In the genomic region with DNA sequence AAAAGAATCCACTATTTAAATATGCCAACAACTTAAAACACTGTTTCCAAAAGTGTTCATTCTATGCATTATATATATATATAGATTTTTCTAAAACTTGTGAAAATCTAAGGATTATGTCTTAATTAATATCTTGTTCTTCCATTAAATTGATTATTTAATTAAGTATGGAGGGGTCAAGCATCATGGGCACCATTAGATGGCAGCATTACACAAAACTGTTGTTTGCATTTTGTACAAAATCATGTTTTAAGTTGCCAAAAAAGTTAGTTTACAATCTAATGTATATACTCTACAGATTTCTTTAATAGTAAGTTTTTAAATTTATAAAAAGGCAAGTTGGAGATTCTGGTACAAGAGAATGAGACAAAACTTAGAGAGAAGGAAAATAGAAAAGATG, we compare ENCODE assay signal across 12 cellular contexts.
DNase-seq lines count a peak whose midpoint lies in the region; ATAC-seq and TF ChIP-seq lines count a peak whose summit lies in the region.
"Had no signal": no experiment of that assay in that cellular context is flagged by ENCODE, and none has a peak within 500 bp of the region (broad histone marks: within the 10 kb centered on the region; RNA-seq: fewer than 3 reads in every experiment).

No MANE protein-coding gene starts in this region.

- H3K4ac ChIP-seq in IMR-90 (ENCODE audit: low read depth, low read length), result no peak overlapping the region

- H4K5ac ChIP-seq in IMR-90 (ENCODE audit: low read depth, low read length), result no peak overlapping the region

- H3K27ac ChIP-seq in IMR-90 (ENCODE audit: insufficient read depth, low read length), result no peak overlapping the region
- H3K27ac ChIP-seq: SJCRH30, skin epidermis had no signal

- no peak overlapping the region for H3K4me3 ChIP-seq in IMR-90 (ENCODE audit: insufficient read depth, low read depth, low read length)
- H3K4me3 ChIP-seq: SJCRH30, skin epidermis had no signal

- H4K8ac ChIP-seq in IMR-90 (ENCODE audit: low read depth in 2 of 2, low read length in 2 of 2), result no peak overlapping the region

- dilution Hi-C loops in IMR-90 (cut with HindIII; ENCODE audit: low sequenced_read_pairs, unreplicated experiment), result no loop called here

- no peak overlapping the region for H3K14ac ChIP-seq in IMR-90 (replicated peaks; ENCODE audit: low read depth, low read length)

- no peaks in the 10 kb centered on the region for H4K20me1 ChIP-seq in IMR-90 (ENCODE audit: insufficient read depth, low read length)

- no peak overlapping the region for H3K9ac ChIP-seq in IMR-90 (ENCODE audit: low read depth, low read length)

- no peak overlapping the region for H4K91ac ChIP-seq in IMR-90 (ENCODE audit: insufficient read depth, low read depth, low read length)

- H3K27ac Mint-ChIP-seq in brain, result no peak overlapping the region
- H3K27ac Mint-ChIP-seq in nephron, result no peak overlapping the region
- H3K27ac Mint-ChIP-seq in activated T-helper 17 cell treated with anti-CD3 and anti-CD28 coated beads, Interleukin-2, amount 50 U/mL, for 72 hours, result no peak overlapping the region

- no peaks in the 10 kb centered on the region for H3K36me3 Mint-ChIP-seq in brain
- no peaks in the 10 kb centered on the region for H3K36me3 Mint-ChIP-seq in nephron (ENCODE audit: low read depth)
- no peaks in the 10 kb centered on the region for H3K36me3 Mint-ChIP-seq in activated T-helper 17 cell treated with anti-CD3 and anti-CD28 coated beads, Interleukin-2, amount 50 U/mL, for 72 hours (ENCODE audit: low read depth)

- no peak overlapping the region for H3K4me2 ChIP-seq in IMR-90 (ENCODE audit: low read depth, low read length)

- no TSS peak for BruUV-seq in IMR-90 (replicated peaks; lab: Mats Ljungman, UMichigan)

- POLR2A ChIA-PET in IMR-90 (lab: Charles Lee; ENCODE audit: unreplicated experiment), result no interaction called here

- intact Hi-C loops in IMR-90 (cut with micrococcal nuclease), result loop anchor here (10.0 kb wide), 3 partner anchors 453 to 1203 kb away; no protein-coding TSS in a partner anchor

- H3K36me3 ChIP-seq in IMR-90 (ENCODE audit: control insufficient read depth, insufficient read depth, low read length), result no peaks in the 10 kb centered on the region
- H3K36me3 ChIP-seq: SJCRH30 had no signal

- no peaks in the 10 kb centered on the region for H3K9me1 ChIP-seq in IMR-90 (ENCODE audit: insufficient read depth, low read length)

- H2BK5ac ChIP-seq in IMR-90 (ENCODE audit: low read depth, low read length, poor library complexity, severe bottlenecking), result no peak overlapping the region

- H2BK120ac ChIP-seq in IMR-90 (ENCODE audit: low read depth, low read length), result no peak overlapping the region

- H2AFZ ChIP-seq in IMR-90 (replicated peaks; ENCODE audit: low read length, poor library complexity), result no peak overlapping the region

- CTCF ChIA-PET in IMR-90 (lab: Yijun Ruan, JAX), result interaction anchor here (1.4 kb wide), 1 partner anchor 847 kb away, joined by 8 read pairs; no protein-coding TSS in a partner anchor

- H3K23ac ChIP-seq in IMR-90 (ENCODE audit: low read depth, low read length), result no peak overlapping the region

- TF ChIP-seq RAD21 in IMR-90 (IDR thresholded peaks at IDR 0.05; ENCODE audit: low read length), result peak; percentile 54

- H3K27me3 Mint-ChIP-seq in brain (peaks cover 18% of the 10 kb centered on the region), nephron (ENCODE audit: low read depth) (no peaks in the 10 kb centered on the region)
- peaks cover 11% of the 10 kb centered on the region for H3K27me3 Mint-ChIP-seq in activated T-helper 17 cell treated with anti-CD3 and anti-CD28 coated beads, Interleukin-2, amount 50 U/mL, for 72 hours

- no peak overlapping the region for H2AK9ac ChIP-seq in IMR-90 (replicated peaks; ENCODE audit: low read depth, low read length, poor library complexity)

- no peaks in the 10 kb centered on the region for H3K9me3 ChIP-seq in IMR-90 (ENCODE audit: control insufficient read depth, insufficient read depth, low read length)
- H3K9me3 ChIP-seq: SJCRH30 had no signal

- H3K79me1 ChIP-seq in IMR-90 (ENCODE audit: low read depth in 1 of 2, low read length in 2 of 2), result no peaks in the 10 kb centered on the region

- H3K56ac ChIP-seq in IMR-90 (ENCODE audit: extremely low read depth, insufficient read depth, low read length), result no peak overlapping the region

- no peak overlapping the region for H3K4me3 Mint-ChIP-seq in brain
- no peak overlapping the region for H3K4me3 Mint-ChIP-seq in nephron
- no peak overlapping the region for H3K4me3 Mint-ChIP-seq in activated T-helper 17 cell treated with anti-CD3 and anti-CD28 coated beads, Interleukin-2, amount 50 U/mL, for 72 hours

- H3K4me1 Mint-ChIP-seq in brain, result peaks cover 30% of the 10 kb centered on the region
- peaks cover 7% of the 10 kb centered on the region for H3K4me1 Mint-ChIP-seq in nephron
- no peaks in the 10 kb centered on the region for H3K4me1 Mint-ChIP-seq in activated T-helper 17 cell treated with anti-CD3 and anti-CD28 coated beads, Interleukin-2, amount 50 U/mL, for 72 hours

- TF ChIP-seq CTCF in IMR-90 (conservative IDR thresholded peaks at IDR 0.05; ENCODE audit: low read depth, low read length) (peak; percentile 52), brain (conservative IDR thresholded peaks at IDR 0.05) (peak; percentile 24 to 67), nephron (IDR thresholded peaks at IDR 0.05; ENCODE audit: unreplicated experiment in 3 of 3) (peak in 2 of 3 experiments; percentile 19 to 30)

- peaks cover 9% of the 10 kb centered on the region for H3K27me3 ChIP-seq in IMR-90 (ENCODE audit: control insufficient read depth, insufficient read depth, low read length)
- H3K27me3 ChIP-seq: SJCRH30 had no signal

- no peak overlapping the region for H3K18ac ChIP-seq in IMR-90 (ENCODE audit: low read depth, low read length)

- H2BK15ac ChIP-seq in IMR-90 (ENCODE audit: low read depth, low read length), result no peak overlapping the region

- no peak overlapping the region for H2BK20ac ChIP-seq in IMR-90 (ENCODE audit: low read depth, low read length)

- H3K9me3 Mint-ChIP-seq in brain (no peaks in the 10 kb centered on the region), nephron (no peaks in the 10 kb centered on the region)
- H3K9me3 Mint-ChIP-seq in activated T-helper 17 cell treated with anti-CD3 and anti-CD28 coated beads, Interleukin-2, amount 50 U/mL, for 72 hours, result no peaks in the 10 kb centered on the region

- in situ Hi-C loops in IMR-90 (cut with MboI; ENCODE audit: low sequenced_read_pairs), result loop anchor here (25.0 kb wide), 1 partner anchor 455 kb away; no protein-coding TSS in a partner anchor

- no peaks in the 10 kb centered on the region for H3K4me1 ChIP-seq in IMR-90 (ENCODE audit: control insufficient read depth, insufficient read depth, low read length)

- DNase-seq in DMS53 (lab: John Stamatoyannopoulos, UW), result peak; percentile 0
- no peak for DNase-seq in DMS53 treated with DMSO at 0.1 percent for 48 hours (lab: John Stamatoyannopoulos, UW; ENCODE audit: unreplicated experiment)
- peak; percentile 14 for DNase-seq in IMR-90
- no peak for DNase-seq in 8988T
- no peak for DNase-seq in NCI-H82 (lab: John Stamatoyannopoulos, UW)
- DNase-seq: activated CD4-positive, alpha-beta T cell treated with anti-CD3 and anti-CD28 coated beads, Interleukin-2, amount 50 U/mL, for 1 hour; NCI-H2107 had no signal

- TF ChIP-seq POLR2A in IMR-90 (IDR thresholded peaks at IDR 0.05; ENCODE audit: low read depth, low read length), result no peak

- no peak for ATAC-seq in IMR-90 (ENCODE audit: low read depth)
- no peak for ATAC-seq in activated T-helper 17 cell treated with anti-CD3 and anti-CD28 coated beads, Interleukin-2, amount 50 U/mL, for 72 hours (replicated peaks)

- H2AK5ac ChIP-seq in IMR-90 (ENCODE audit: low read depth, low read length), result no peak overlapping the region

TF ChIP-seq in IMR-90, 13 proteins besides CTCF, POLR2A, EP300 and RAD21:
- TF ChIP-seq BHLHE40 (IDR thresholded peaks at IDR 0.05; ENCODE audit: low read depth, low read length) (no peak), MAFK (IDR thresholded peaks at IDR 0.05; ENCODE audit: low read depth, low read length) (no peak), CHD1 (IDR thresholded peaks at IDR 0.05; ENCODE audit: low read depth, low read length) (no peak), FOS (IDR thresholded peaks at IDR 0.05; ENCODE audit: low read depth, low read length) (no peak), SMC3 (IDR thresholded peaks at IDR 0.05; ENCODE audit: low read depth, low read length) (peak; percentile 29; the same call in 1 of the 2 replicates), MXI1 (IDR thresholded peaks at IDR 0.05; ENCODE audit: borderline replicate concordance, low read depth, low read length) (no peak)

Comparison
In these comparisons a context has a peak if more than half of its experiments do, and no peak if none do; other contexts are left out.
1. DNase-seq: peak in DMS53 (single experiment) and IMR-90 (single experiment); none in DMS53 treated with DMSO at 0.1 percent for 48 hours (single experiment), 8988T (single experiment) and NCI-H82 (single experiment).
2. Peak in every context shown above with its lines, with median percentiles within 50 percentile points of each other: CTCF ChIP-seq.